Comparison of ENCODE assay signal across 1 cellular context in the genomic region with DNA sequence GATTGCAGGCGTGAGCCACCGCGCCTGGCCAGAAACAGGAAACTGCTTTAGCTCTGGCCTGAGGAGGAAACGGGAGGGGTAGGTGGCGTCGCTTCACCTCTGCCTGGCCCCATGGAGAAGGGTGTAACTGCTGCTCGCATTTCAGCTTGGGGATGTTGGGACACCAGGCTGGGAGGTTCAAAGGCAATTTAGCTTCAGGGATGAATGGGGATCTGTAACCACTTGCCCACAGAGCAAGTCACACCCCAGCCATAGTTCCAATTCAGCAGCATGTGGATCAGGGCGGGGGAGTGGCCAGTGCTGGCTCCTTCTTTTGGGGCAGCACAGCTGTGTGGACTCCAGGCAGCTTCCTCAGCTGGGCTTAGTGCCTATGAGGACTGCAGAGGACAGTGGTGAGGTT.
TF ChIP-seq lines count a peak whose summit lies in the region.

No MANE protein-coding gene starts in this region.

TF ChIP-seq in HCT116, 20 proteins besides CTCF, POLR2A, EP300 and RAD21:
- TF ChIP-seq, protein P1, sequence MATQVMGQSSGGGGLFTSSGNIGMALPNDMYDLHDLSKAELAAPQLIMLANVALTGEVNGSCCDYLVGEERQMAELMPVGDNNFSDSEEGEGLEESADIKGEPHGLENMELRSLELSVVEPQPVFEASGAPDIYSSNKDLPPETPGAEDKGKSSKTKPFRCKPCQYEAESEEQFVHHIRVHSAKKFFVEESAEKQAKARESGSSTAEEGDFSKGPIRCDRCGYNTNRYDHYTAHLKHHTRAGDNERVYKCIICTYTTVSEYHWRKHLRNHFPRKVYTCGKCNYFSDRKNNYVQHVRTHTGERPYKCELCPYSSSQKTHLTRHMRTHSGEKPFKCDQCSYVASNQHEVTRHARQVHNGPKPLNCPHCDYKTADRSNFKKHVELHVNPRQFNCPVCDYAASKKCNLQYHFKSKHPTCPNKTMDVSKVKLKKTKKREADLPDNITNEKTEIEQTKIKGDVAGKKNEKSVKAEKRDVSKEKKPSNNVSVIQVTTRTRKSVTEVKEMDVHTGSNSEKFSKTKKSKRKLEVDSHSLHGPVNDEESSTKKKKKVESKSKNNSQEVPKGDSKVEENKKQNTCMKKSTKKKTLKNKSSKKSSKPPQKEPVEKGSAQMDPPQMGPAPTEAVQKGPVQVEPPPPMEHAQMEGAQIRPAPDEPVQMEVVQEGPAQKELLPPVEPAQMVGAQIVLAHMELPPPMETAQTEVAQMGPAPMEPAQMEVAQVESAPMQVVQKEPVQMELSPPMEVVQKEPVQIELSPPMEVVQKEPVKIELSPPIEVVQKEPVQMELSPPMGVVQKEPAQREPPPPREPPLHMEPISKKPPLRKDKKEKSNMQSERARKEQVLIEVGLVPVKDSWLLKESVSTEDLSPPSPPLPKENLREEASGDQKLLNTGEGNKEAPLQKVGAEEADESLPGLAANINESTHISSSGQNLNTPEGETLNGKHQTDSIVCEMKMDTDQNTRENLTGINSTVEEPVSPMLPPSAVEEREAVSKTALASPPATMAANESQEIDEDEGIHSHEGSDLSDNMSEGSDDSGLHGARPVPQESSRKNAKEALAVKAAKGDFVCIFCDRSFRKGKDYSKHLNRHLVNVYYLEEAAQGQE (IDR thresholded peaks at IDR 0.05; ENCODE audit: low read depth), result no peak
- TF ChIP-seq SIN3A (IDR thresholded peaks at IDR 0.05; ENCODE audit: low read depth) (no peak), CEBPB (IDR thresholded peaks at IDR 0.05; ENCODE audit: low read depth) (no peak), EGR1 (IDR thresholded peaks at IDR 0.05; ENCODE audit: low read depth) (no peak), EZH2phosphoT487 (IDR thresholded peaks at IDR 0.05; ENCODE audit: borderline replicate concordance) (no peak), TCF7L2 (IDR thresholded peaks at IDR 0.05; ENCODE audit: borderline replicate concordance, extremely low read depth, insufficient read depth, insufficient read length) (no peak), POLR2AphosphoS5 (IDR thresholded peaks at IDR 0.05; ENCODE audit: low read depth, low read length) (no peak), EZH2 (IDR thresholded peaks at IDR 0.05) (no peak), JUND (IDR thresholded peaks at IDR 0.05) (no peak), FOSL1 (IDR thresholded peaks at IDR 0.05; ENCODE audit: low read depth) (no peak), ELF1 (IDR thresholded peaks at IDR 0.05; ENCODE audit: borderline replicate concordance, low read depth) (no peak), SP1 (IDR thresholded peaks at IDR 0.05; ENCODE audit: low read depth) (no peak), SRF (IDR thresholded peaks at IDR 0.05; ENCODE audit: low read depth) (no peak), CBX3 (IDR thresholded peaks at IDR 0.05; ENCODE audit: low read depth) (no peak), ZFX (IDR thresholded peaks at IDR 0.05) (no peak), ZNF274 (IDR thresholded peaks at IDR 0.05; ENCODE audit: low read depth, low read length) (no peak), YY1 (IDR thresholded peaks at IDR 0.05; ENCODE audit: extremely low read depth, insufficient replicate concordance, low read depth, low read length) (no peak)
- TF ChIP-seq, protein P2, sequence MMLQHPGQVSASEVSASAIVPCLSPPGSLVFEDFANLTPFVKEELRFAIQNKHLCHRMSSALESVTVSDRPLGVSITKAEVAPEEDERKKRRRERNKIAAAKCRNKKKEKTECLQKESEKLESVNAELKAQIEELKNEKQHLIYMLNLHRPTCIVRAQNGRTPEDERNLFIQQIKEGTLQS (IDR thresholded peaks at IDR 0.05), result no peak
- TF ChIP-seq, protein P3, sequence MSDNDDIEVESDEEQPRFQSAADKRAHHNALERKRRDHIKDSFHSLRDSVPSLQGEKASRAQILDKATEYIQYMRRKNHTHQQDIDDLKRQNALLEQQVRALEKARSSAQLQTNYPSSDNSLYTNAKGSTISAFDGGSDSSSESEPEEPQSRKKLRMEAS (IDR thresholded peaks at IDR 0.05), result no peak
- TF ChIP-seq, protein P4, sequence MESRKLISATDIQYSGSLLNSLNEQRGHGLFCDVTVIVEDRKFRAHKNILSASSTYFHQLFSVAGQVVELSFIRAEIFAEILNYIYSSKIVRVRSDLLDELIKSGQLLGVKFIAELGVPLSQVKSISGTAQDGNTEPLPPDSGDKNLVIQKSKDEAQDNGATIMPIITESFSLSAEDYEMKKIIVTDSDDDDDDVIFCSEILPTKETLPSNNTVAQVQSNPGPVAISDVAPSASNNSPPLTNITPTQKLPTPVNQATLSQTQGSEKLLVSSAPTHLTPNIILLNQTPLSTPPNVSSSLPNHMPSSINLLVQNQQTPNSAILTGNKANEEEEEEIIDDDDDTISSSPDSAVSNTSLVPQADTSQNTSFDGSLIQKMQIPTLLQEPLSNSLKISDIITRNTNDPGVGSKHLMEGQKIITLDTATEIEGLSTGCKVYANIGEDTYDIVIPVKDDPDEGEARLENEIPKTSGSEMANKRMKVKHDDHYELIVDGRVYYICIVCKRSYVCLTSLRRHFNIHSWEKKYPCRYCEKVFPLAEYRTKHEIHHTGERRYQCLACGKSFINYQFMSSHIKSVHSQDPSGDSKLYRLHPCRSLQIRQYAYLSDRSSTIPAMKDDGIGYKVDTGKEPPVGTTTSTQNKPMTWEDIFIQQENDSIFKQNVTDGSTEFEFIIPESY (IDR thresholded peaks at IDR 0.05; ENCODE audit: extremely low read depth, insufficient replicate concordance, low read length), result no peak
